In genomic region chr22:24894220-24894975, GRCh38 we compare ENCODE assay signal across 1 cellular context.
TF ChIP-seq lines count a peak whose summit lies in the region.

No MANE protein-coding gene starts in this region.

TF ChIP-seq in HepG2, 621 proteins besides CTCF, POLR2A, EP300 and RAD21 (continued from another document and continues in another):
- TF ChIP-seq AFF4 (CRISPR knock-in tag; IDR thresholded peaks at IDR 0.05) (no peak), POLR2AphosphoS2 (IDR thresholded peaks at IDR 0.05; ENCODE audit: low read depth, low read length) (no peak), RARA (CRISPR knock-in tag; IDR thresholded peaks at IDR 0.05) (peak; percentile 67), ZNF264 (CRISPR knock-in tag; IDR thresholded peaks at IDR 0.05) (peak; percentile 40; the same call in 1 of the 2 replicates), STAT6 (CRISPR knock-in tag; IDR thresholded peaks at IDR 0.05; ENCODE audit: borderline replicate concordance) (0 out of 2 replicates have a peak, but pooled peaks have one; percentile 15), SMAD1 (CRISPR knock-in tag; IDR thresholded peaks at IDR 0.05; ENCODE audit: borderline replicate concordance, low read depth) (no peak; the same call in 1 of the 2 replicates), SP1 (IDR thresholded peaks at IDR 0.05) (no peak), SP1 (CRISPR knock-in tag; IDR thresholded peaks at IDR 0.05) (no peak), ZNF629 (CRISPR knock-in tag; conservative IDR thresholded peaks at IDR 0.05) (no peak), ZNF777 (CRISPR knock-in tag; IDR thresholded peaks at IDR 0.05) (no peak; the same call in 1 of the 2 replicates), ZNF570 (CRISPR knock-in tag; IDR thresholded peaks at IDR 0.05; ENCODE audit: borderline replicate concordance) (no peak), CCAR2 (optimal IDR thresholded peaks at IDR 0.05; ENCODE audit: low read depth, low read length) (no peak), HNF1B (CRISPR knock-in tag; IDR thresholded peaks at IDR 0.05) (peak; percentile 74), ADNP (CRISPR knock-in tag; IDR thresholded peaks at IDR 0.05) (no peak), AKNA (CRISPR knock-in tag; IDR thresholded peaks at IDR 0.05; ENCODE audit: borderline replicate concordance) (no peak), RCOR2 (CRISPR knock-in tag; IDR thresholded peaks at IDR 0.05) (no peak; the same call in 1 of the 2 replicates), ZBED4 (CRISPR knock-in tag; IDR thresholded peaks at IDR 0.05; ENCODE audit: borderline replicate concordance) (peak; percentile 73; the same call in 1 of the 2 replicates), ARID2 (CRISPR knock-in tag; IDR thresholded peaks at IDR 0.05; ENCODE audit: borderline replicate concordance) (no peak), SUZ12 (IDR thresholded peaks at IDR 0.05; ENCODE audit: low read depth, low read length) (no peak), HNRNPH1 (optimal IDR thresholded peaks at IDR 0.05; ENCODE audit: low read depth, low read length) (no peak), MATR3 (CRISPR knock-in tag; IDR thresholded peaks at IDR 0.05) (no peak), KDM5B (CRISPR knock-in tag; IDR thresholded peaks at IDR 0.05; ENCODE audit: borderline replicate concordance) (no peak), SP4 (CRISPR knock-in tag; IDR thresholded peaks at IDR 0.05) (no peak), CREM (IDR thresholded peaks at IDR 0.05) (0 out of 2 replicates have a peak, but pooled peaks have one; percentile 17), CREM (CRISPR knock-in tag; IDR thresholded peaks at IDR 0.05) (no peak), ZSCAN12 (CRISPR knock-in tag; IDR thresholded peaks at IDR 0.05) (no peak), ZFP91 (CRISPR knock-in tag; IDR thresholded peaks at IDR 0.05; ENCODE audit: borderline replicate concordance) (no peak)
